In genomic region chr10:92692085-92692671, GRCh38 we compare ENCODE assay signal across 11 cellular contexts. TPM values are rescaled to one million over a fixed set of nuclear protein-coding genes. Genes with fewer than 3 reads are reported as not detected.
A peak's percentile ranks its signal among the peaks of the same experiment; 100 is the strongest.
DNase-seq lines count a peak whose midpoint lies in the region; ATAC-seq, FAIRE-seq and TF ChIP-seq lines count a peak whose summit lies in the region.
"Had no signal": no experiment of that assay in that cellular context is flagged by ENCODE, and none has a peak within 500 bp of the region (broad histone marks: within the 10 kb centered on the region; RNA-seq: fewer than 3 reads in every experiment).

No MANE protein-coding gene starts in this region.

- H3K27ac ChIP-seq in AG04450 (ENCODE audit: low read depth, low read length) (peak overlapping the region; percentile 31), Karpas-422 (ENCODE audit: low read length) (peak overlapping the region; percentile 76), H1 (ENCODE audit: low read depth, low read length) (no peak overlapping the region)
- H3K27ac ChIP-seq: C4-2B, cardiac muscle cell, KMS-11 had no signal

- no peak for ATAC-seq in natural killer cell treated with Interleukin-12 subunit alpha and Interleukin-12 subunit beta and Interleukin-15 and Interleukin-18, amount 100 ng/mL, for 72 hours
- ATAC-seq in HG03135 (IDR thresholded peaks at IDR 0.05; ENCODE audit: unreplicated experiment) (no peak), HG02642 (IDR thresholded peaks at IDR 0.05; ENCODE audit: poor library complexity, unreplicated experiment) (no peak), HG03439 (IDR thresholded peaks at IDR 0.05; ENCODE audit: unreplicated experiment) (no peak)

- H3K4me3 ChIP-seq in AG04450 (ENCODE audit: low read depth, low read length) (peak overlapping the region; percentile 77), Karpas-422 (ENCODE audit: low read length) (peak overlapping the region; percentile 76), H1 (ENCODE audit: extremely low read depth in 1 of 4, insufficient read depth in 2 of 4, low read depth in 3 of 4, low read length in 4 of 4) (peak overlapping the region; percentile 34 to 68 (median 57))
- H3K4me3 ChIP-seq: cardiac muscle cell had no signal

- H2AK5ac ChIP-seq in H1 (ENCODE audit: low read depth, low read length): no peak overlapping the region

- H2AFZ ChIP-seq in Karpas-422 (ENCODE audit: low read length): no peak overlapping the region
- no peak overlapping the region for H2AFZ ChIP-seq in H1 (ENCODE audit: low read length)

- no peaks in the 10 kb centered on the region for H3K79me1 ChIP-seq in H1 (ENCODE audit: low read depth, low read length)

- H3K79me2 ChIP-seq in Karpas-422 (ENCODE audit: low read length) (peaks cover 15% of the 10 kb centered on the region; the same call in 1 of the 2 replicates), H1 (ENCODE audit: control insufficient read depth in 1 of 2, insufficient read depth in 2 of 2, low read length in 2 of 2) (no peaks in the 10 kb centered on the region)

- 3% methylated on average over 26 of the region's 34 CpGs; no CpG with 5 or more reads in 1 of the 2 experiments for WGBS in H1 (ENCODE audit: extremely low coverage in 1 of 2, insufficient coverage in 1 of 2, insufficient read length in 1 of 2, insufficient replicate concordance in 2 of 2, low coverage in 1 of 2, low lambda C conversion rate in 2 of 2, missing lambda C conversion rate in 1 of 2), 2 experiments

- POLR2A ChIA-PET in AG04450 (lab: Yijun Ruan, JAX) (interaction anchor here (0.5 kb wide), 1 partner anchor 195 kb away, joined by 3 read pairs; no protein-coding TSS in a partner anchor), H1 (lab: Charles Lee; ENCODE audit: partially characterized antibody) (no interaction called here)

- H3K18ac ChIP-seq in H1 (ENCODE audit: extremely low read depth, low read length): peak overlapping the region; percentile 93

- H3K14ac ChIP-seq in H1 (ENCODE audit: insufficient read length): no peak overlapping the region

- CTCF ChIA-PET in AG04450 (lab: Charles Lee): interaction anchor here (1.8 kb wide), 1 partner anchor 151 kb away, joined by 6 read pairs; no protein-coding TSS in a partner anchor
- CTCF ChIA-PET in H1 (lab: Charles Lee; ENCODE audit: partially characterized antibody): interaction anchor here (0.8 to 1.3 kb wide), 4 partner anchors 10 to 188 kb away, joined by 3 read pairs; no protein-coding TSS in a partner anchor

- H4K20me1 ChIP-seq in Karpas-422 (ENCODE audit: insufficient read depth, low read depth, low read length) (peaks cover 17% of the 10 kb centered on the region; the same call in 1 of the 2 replicates), H1 (replicated peaks in 1 of 2; ENCODE audit: control insufficient read depth in 1 of 2, insufficient read depth in 2 of 2, low read length in 2 of 2) (peaks cover 0 to 4% of the 10 kb centered on the region in 2 experiments)

- H3K4me1 Mint-ChIP-seq in natural killer cell treated with Interleukin-12 subunit alpha and Interleukin-12 subunit beta and Interleukin-15 and Interleukin-18, amount 100 ng/mL, for 72 hours (ENCODE audit: low read depth in 2 of 2): peaks cover 26 to 27% of the 10 kb centered on the region in 2 donors

- H3K23ac ChIP-seq in H1 (ENCODE audit: insufficient read length): no peak overlapping the region

- H2BK5ac ChIP-seq in H1 (ENCODE audit: low read depth, low read length): peak overlapping the region; percentile 88; the same call in 1 of the 2 replicates

- no peaks in the 10 kb centered on the region for H3K9me2 ChIP-seq in Karpas-422 (replicated peaks; ENCODE audit: insufficient read depth, low read length)

- H3K4me1 ChIP-seq in Karpas-422 (ENCODE audit: low read length) (peaks cover 43% of the 10 kb centered on the region), H1 (replicated peaks in 1 of 4; ENCODE audit: control insufficient read depth in 3 of 4, insufficient read depth in 4 of 4, low read length in 3 of 4) (peaks cover 0 to 13% (median 9%) of the 10 kb centered on the region in 4 experiments; a peak in 6 of 7 replicates)

- peak overlapping the region; percentile 67 to 78 for H3K27ac Mint-ChIP-seq in natural killer cell treated with Interleukin-12 subunit alpha and Interleukin-12 subunit beta and Interleukin-15 and Interleukin-18, amount 100 ng/mL, for 72 hours

- H3K4me3 Mint-ChIP-seq in natural killer cell treated with Interleukin-12 subunit alpha and Interleukin-12 subunit beta and Interleukin-15 and Interleukin-18, amount 100 ng/mL, for 72 hours: peak overlapping the region; percentile 89

- peak overlapping the region; percentile 28; the same call in 1 of the 2 replicates for H4K8ac ChIP-seq in H1 (ENCODE audit: extremely low read depth, insufficient read depth, low read length)

- TF ChIP-seq CTCF in AG04450 (IDR thresholded peaks at IDR 0.05; ENCODE audit: low read depth, low read length) (no peak), H1 (IDR thresholded peaks at IDR 0.05; ENCODE audit: control extremely low read depth in 1 of 3, insufficient read depth in 1 of 3, low read depth in 1 of 3, low read length in 3 of 3) (no peak)

- peaks cover 7% of the 10 kb centered on the region; the same call in 1 of the 2 replicates for H3K36me3 ChIP-seq in Karpas-422 (ENCODE audit: insufficient read depth, low read length)
- H3K36me3 ChIP-seq in H1 (ENCODE audit: control insufficient read depth in 2 of 4, insufficient read depth in 4 of 4, low read length in 3 of 4): peaks cover 0 to 9% (median 0%) of the 10 kb centered on the region in 4 experiments; a peak in 1 of 8 replicates
- H3K36me3 ChIP-seq: cardiac muscle cell had no signal

- no peak overlapping the region for H4K5ac ChIP-seq in H1 (ENCODE audit: insufficient read length, low read depth, low read length)

- H3K9me3 Mint-ChIP-seq in natural killer cell treated with Interleukin-12 subunit alpha and Interleukin-12 subunit beta and Interleukin-15 and Interleukin-18, amount 100 ng/mL, for 72 hours: no peaks in the 10 kb centered on the region

- no peak for TF ChIP-seq POLR2A in H1 (IDR thresholded peaks at IDR 0.05; ENCODE audit: control extremely low read depth in 1 of 2, low read depth in 2 of 2, low read length in 2 of 2)

- peak overlapping the region; percentile 89; the same call in 1 of the 2 replicates for H2BK20ac ChIP-seq in H1 (ENCODE audit: low read length)

- FAIRE-seq in H1 (lab: Jason Lieb, UNC) (no peak), HTR-8/SVneo (lab: Jason Lieb, UNC) (no peak)

- H3K23me2 ChIP-seq in H1 (ENCODE audit: low read depth, low read length): peaks cover 22% of the 10 kb centered on the region

- H4K91ac ChIP-seq in H1 (replicated peaks; ENCODE audit: insufficient read length, low read length): peak overlapping the region; percentile 5

- TF ChIP-seq RAD21 in H1 (IDR thresholded peaks at IDR 0.05 in 1 of 2, conservative IDR thresholded peaks at IDR 0.05 in 1 of 2; ENCODE audit: low read depth in 2 of 2, low read length in 2 of 2): no peak; a peak in 1 of 4 replicates

- no peak for TF ChIP-seq EP300 in H1 (IDR thresholded peaks at IDR 0.05; ENCODE audit: borderline replicate concordance in 1 of 2, low read depth in 2 of 2, low read length in 2 of 2)

- H3K4ac ChIP-seq in H1 (replicated peaks; ENCODE audit: insufficient read length, low read depth, low read length): peak overlapping the region; percentile 27

- H3K9me3 ChIP-seq in AG04450 (ENCODE audit: control insufficient read depth, insufficient read depth, low read length): peaks cover 14% of the 10 kb centered on the region
- H3K9me3 ChIP-seq in Karpas-422 (ENCODE audit: low read length): no peaks in the 10 kb centered on the region
- no peaks in the 10 kb centered on the region for H3K9me3 ChIP-seq in H1 (ENCODE audit: insufficient read depth in 2 of 2, low read depth in 1 of 2, low read length in 1 of 2)

- peaks cover 8 to 23% of the 10 kb centered on the region in 2 donors for H3K27me3 Mint-ChIP-seq in natural killer cell treated with Interleukin-12 subunit alpha and Interleukin-12 subunit beta and Interleukin-15 and Interleukin-18, amount 100 ng/mL, for 72 hours

- peak overlapping the region; percentile 99; the same call in 1 of the 2 replicates for H2BK12ac ChIP-seq in H1 (ENCODE audit: low read depth, low read length)

- no peaks in the 10 kb centered on the region for H3K36me3 Mint-ChIP-seq in natural killer cell treated with Interleukin-12 subunit alpha and Interleukin-12 subunit beta and Interleukin-15 and Interleukin-18, amount 100 ng/mL, for 72 hours

- H3K27me3 ChIP-seq in AG04450 (ENCODE audit: control insufficient read depth, insufficient read depth, low read length) (no peaks in the 10 kb centered on the region), Karpas-422 (ENCODE audit: low read length) (no peaks in the 10 kb centered on the region), H1 (replicated peaks in 1 of 4; ENCODE audit: control insufficient read depth in 3 of 4, extremely low read depth in 1 of 4, insufficient read depth in 3 of 4, low read length in 3 of 4) (peaks cover 44 to 98% (median 80%) of the 10 kb centered on the region in 4 experiments)

- H2BK15ac ChIP-seq in H1 (ENCODE audit: low read length): 0 out of 2 replicates have a peak overlapping the region, but pooled peaks have one; percentile 75

- no peak overlapping the region for H3K56ac ChIP-seq in H1 (replicated peaks; ENCODE audit: insufficient read length, low read depth, low read length)

- no peak overlapping the region for H2BK120ac ChIP-seq in H1 (replicated peaks; ENCODE audit: low read depth, low read length)

- peak overlapping the region; percentile 93 for H3K9ac ChIP-seq in Karpas-422 (ENCODE audit: low read length)
- H3K9ac ChIP-seq in H1 (replicated peaks in 1 of 4; ENCODE audit: extremely low read depth in 1 of 4, low read depth in 3 of 4, low read length in 3 of 4): peak overlapping the region in 1 of 4 experiments; percentile 61; a peak in 1 of 7 replicates
- H3K9ac ChIP-seq: KMS-11 had no signal

- H3K4me2 ChIP-seq in Karpas-422 (ENCODE audit: low read depth, low read length, poor library complexity, severe bottlenecking) (peak overlapping the region; percentile 66), H1 (ENCODE audit: insufficient read depth in 1 of 2, low read depth in 2 of 2, low read length in 2 of 2) (peak overlapping the region; percentile 79 to 96)
- H3K4me2 ChIP-seq: KMS-11 had no signal

- no peak for DNase-seq in AG04450 (ENCODE audit: low read depth, low spot score)
- peak; percentile 33 for DNase-seq in Karpas-422
- DNase-seq in H1 (ENCODE audit: low read depth in 1 of 2, low spot score in 2 of 2): peak in 1 of 2 experiments; percentile 80
- DNase-seq in natural killer cell treated with Interleukin-12 subunit alpha and Interleukin-12 subunit beta and Interleukin-15 and Interleukin-18, amount 100 ng/mL, for 72 hours (ENCODE audit: low spot score): no peak
- no peak for DNase-seq in HTR-8/SVneo (ENCODE audit: insufficient read length, low spot score)

RNA-seq across cellular contexts. Expression of gene HHEX, which starts 2.4 kb away (rescaled TPM):
- polyA plus RNA-seq in AG04450 (2011; rRNA removed) (13.6 and 14.0 TPM in 2 replicates), H1 (2011; rRNA removed) (0.56 and 0.86 TPM in 2 replicates)
- polyA minus RNA-seq in AG04450 (2011; rRNA and poly(A)+ RNA removed): 6.5 and 6.6 TPM in 2 replicates
- total RNA-seq in Karpas-422 (2014; rRNA removed; shearing (Covaris generic); ENCODE audit: low replicate concordance): 71.7 and 84.2 TPM in 2 replicates
- 1.5 and 1.7 TPM in 2 replicates for total RNA-seq in H1 (2021; fragmentation: NEBNext Ultra II Directional; extraction: Animal tissue kit (Norgen Biotek cat#: 25700))
- polyA plus RNA-seq in H1 (2011; cell fraction: cytosol; rRNA removed): 0.97 TPM
- 0.53 TPM for polyA plus RNA-seq in H1 (2011; cell fraction: nucleus; rRNA removed)
- 0.51 to 1.8 TPM (median 1.0 TPM) in 4 replicates for polyA plus RNA-seq in H1 (2012, experiment 1 of 2)
- polyA plus RNA-seq in H1 (2012, experiment 2 of 2): 1.2 TPM
- 0.77 TPM for polyA plus RNA-seq in H1 (2013, experiment 1 of 2)
- polyA plus RNA-seq in H1 (2013, experiment 2 of 2): 0.81 TPM
- not detected in 2 replicates for polyA minus RNA-seq in H1 (2011; rRNA and poly(A)+ RNA removed)
- 0.88 TPM for polyA minus RNA-seq in H1 (2011; cell fraction: cytosol; rRNA and poly(A)+ RNA removed)
- not detected for polyA minus RNA-seq in H1 (2011; cell fraction: nucleus; rRNA and poly(A)+ RNA removed)
- 1 to 10 TPM in 1 of 2 donors, under 1 TPM in 1; 0.33 to 1.8 TPM for total RNA-seq in natural killer cell treated with Interleukin-12 subunit alpha and Interleukin-12 subunit beta and Interleukin-15 and Interleukin-18, amount 100 ng/mL, for 72 hours

Comparison
In these comparisons a context has a peak if more than half of its experiments do, and no peak if none do; other contexts are left out.
1. RNA of gene HHEX, which starts 2.4 kb away (total RNA-seq): 71.7 to 84.2 TPM in Karpas-422; 0.33 to 1.8 TPM in natural killer cell treated with Interleukin-12 subunit alpha and Interleukin-12 subunit beta and Interleukin-15 and Interleukin-18, amount 100 ng/mL, for 72 hours and 1.5 to 1.7 TPM in H1; every median in the first group is over 10 times any median in the second.
2. Peak in every context shown above with its lines, with median percentiles within 50 percentile points of each other: H3K4me3 ChIP-seq.